In the genomic region with DNA sequence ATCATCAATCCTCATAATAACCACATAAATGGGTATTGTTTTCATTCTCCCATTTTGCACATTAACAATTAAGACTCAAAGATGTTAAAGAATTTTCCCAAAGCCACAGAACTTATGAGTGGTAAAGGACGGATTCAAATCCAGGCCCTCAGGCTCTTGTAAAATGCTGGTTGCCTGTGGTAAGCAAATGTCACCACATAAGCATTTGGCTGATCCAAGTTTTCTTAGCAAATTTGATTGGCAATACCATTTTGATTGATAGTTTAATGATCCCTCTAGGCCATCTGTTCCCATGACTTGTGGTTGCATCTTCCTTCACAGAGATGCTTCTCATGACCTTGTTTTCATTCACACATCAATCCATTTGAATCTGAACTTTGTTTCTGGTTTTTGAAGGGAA, we compare ENCODE assay signal across 22 cellular contexts.
"Had no signal": no experiment of that assay in that cellular context is flagged by ENCODE, and none has a peak within 500 bp of the region (broad histone marks: within the 10 kb centered on the region; RNA-seq: fewer than 3 reads in every experiment).

No MANE protein-coding gene starts in this region.

- H3K27ac Mint-ChIP-seq: dendritic cell treated with granulocyte-macrophage colony-stimulating factor and Interleukin-4, amounts not matched to agents 40 ng/mL and 50 ng/mL, for 4 days; endodermal cell; memory B cell; natural killer cell; stimulated activated memory B cell treated with anti-CD40 and anti-IgM and Interleukin-4, amounts not matched to agents 10 μg/mL and 1 μg/mL and 100 μg/mL, for 72 hours had no signal

- H3K27me3 Mint-ChIP-seq: dendritic cell treated with granulocyte-macrophage colony-stimulating factor and Interleukin-4, amounts not matched to agents 40 ng/mL and 50 ng/mL, for 4 days; memory B cell; stimulated activated memory B cell treated with anti-CD40 and anti-IgM and Interleukin-4, amounts not matched to agents 10 μg/mL and 1 μg/mL and 100 μg/mL, for 72 hours had no signal

- H3K9me3 Mint-ChIP-seq: dendritic cell treated with granulocyte-macrophage colony-stimulating factor and Interleukin-4, amounts not matched to agents 40 ng/mL and 50 ng/mL, for 4 days; endodermal cell; memory B cell; natural killer cell; stimulated activated memory B cell treated with anti-CD40 and anti-IgM and Interleukin-4, amounts not matched to agents 10 μg/mL and 1 μg/mL and 100 μg/mL, for 72 hours had no signal

- H3K4me1 Mint-ChIP-seq: endodermal cell; memory B cell; stimulated activated memory B cell treated with anti-CD40 and anti-IgM and Interleukin-4, amounts not matched to agents 10 μg/mL and 1 μg/mL and 100 μg/mL, for 72 hours had no signal

- ATAC-seq: left lobe of liver; natural killer cell; psoas muscle; right cardiac atrium; stimulated activated memory B cell treated with anti-CD40 and anti-IgM and Interleukin-4, amounts not matched to agents 10 μg/mL and 1 μg/mL and 100 μg/mL, for 72 hours; stimulated activated naive CD8-positive, alpha-beta T cell treated with anti-CD3 and anti-CD28 coated beads, Interleukin-15, Interleukin-2, amounts not matched to agents 100 U/mL and 50 U/mL, for 24 hours had no signal

- H3K4me3 Mint-ChIP-seq: dendritic cell treated with granulocyte-macrophage colony-stimulating factor and Interleukin-4, amounts not matched to agents 40 ng/mL and 50 ng/mL, for 4 days; endodermal cell; memory B cell; natural killer cell; stimulated activated memory B cell treated with anti-CD40 and anti-IgM and Interleukin-4, amounts not matched to agents 10 μg/mL and 1 μg/mL and 100 μg/mL, for 72 hours had no signal

- DNase-seq: effector CD8-positive, alpha-beta T cell; endodermal cell; head of caudate nucleus; kidney; natural killer cell; occipital lobe; ovary; posterior cingulate gyrus; psoas muscle; right cardiac atrium; sigmoid colon; spleen; stimulated activated CD4-positive, alpha-beta T cell treated with anti-CD3 and anti-CD28 coated beads, Interleukin-4, amount 100 ng/mL, for 4 hours; stimulated activated naive CD8-positive, alpha-beta T cell treated with anti-CD3 and anti-CD28 coated beads, Interleukin-15, Interleukin-2, amounts not matched to agents 100 U/mL and 50 U/mL, for 24 hours; substantia nigra; testis; tibial artery; upper lobe of left lung had no signal

- H3K36me3 Mint-ChIP-seq: memory B cell; natural killer cell; stimulated activated memory B cell treated with anti-CD40 and anti-IgM and Interleukin-4, amounts not matched to agents 10 μg/mL and 1 μg/mL and 100 μg/mL, for 72 hours had no signal
